22 cellular contexts compared by ENCODE assay signal in genomic region chr9:4214506-4214905, GRCh38.
"Had no signal": no experiment of that assay in that cellular context is flagged by ENCODE, and none has a peak within 500 bp of the region (broad histone marks: within the 10 kb centered on the region; RNA-seq: fewer than 3 reads in every experiment).

No MANE protein-coding gene starts in this region.

- H3K36me3 Mint-ChIP-seq: T-cell had no signal

- H3K36me3 ChIP-seq: ascending aorta, breast epithelium had no signal

- DNase-seq: activated CD4-positive, alpha-beta T cell treated with anti-CD3 and anti-CD28 coated beads, Interleukin-2, amount 10 ng/mL, durations not matched to agents 24 days and 14 days; activated CD4-positive, CD25-positive, alpha-beta regulatory T cell; activated CD8-positive, alpha-beta T cell treated with anti-CD3 and anti-CD28 coated beads, Interleukin-2, amount 10 ng/mL, durations not matched to agents 7 days and 5 days; activated naive CD4-positive, alpha-beta T cell treated with Interleukin-2 at 50 U/mL for 16 hours; activated T-cell treated with anti-CD3 and anti-CD28 coated beads, Interleukin-2, amount 50 U/mL, for 24 hours; cerebellar nuclear complex; cortex of kidney; foreskin keratinocyte; kidney; mammary epithelial cell; retina; stimulated activated CD4-positive, alpha-beta T cell treated with anti-CD3 and anti-CD28 coated beads, Interleukin-15, amount 100 ng/mL, for 24 hours; stimulated activated CD4-positive, alpha-beta T cell treated with anti-CD3 and anti-CD28 coated beads, Interleukin-2, amount 100 ng/mL, for 48 hours; stimulated activated naive CD8-positive, alpha-beta T cell treated with anti-CD3 and anti-CD28 coated beads, Interleukin-15, amount 100 ng/mL, for 72 hours; T-cell; T-helper 9 cell; trophoblast cell had no signal

- ATAC-seq: activated CD8-positive, alpha-beta T cell treated with anti-CD3 and anti-CD28 coated beads, Interleukin-2, amount 10 ng/mL, durations not matched to agents 7 days and 5 days; foreskin keratinocyte; left lobe of liver; stimulated activated naive CD8-positive, alpha-beta T cell treated with anti-CD3 and anti-CD28 coated beads, Interleukin-15, amount 100 ng/mL, for 72 hours; T-cell had no signal

- H3K27ac Mint-ChIP-seq: activated CD4-positive, alpha-beta T cell treated with anti-CD3 and anti-CD28 coated beads, Interleukin-2, amount 10 ng/mL, durations not matched to agents 24 days and 14 days; activated CD8-positive, alpha-beta T cell treated with anti-CD3 and anti-CD28 coated beads, Interleukin-2, amount 10 ng/mL, durations not matched to agents 7 days and 5 days; activated T-cell treated with anti-CD3 and anti-CD28 coated beads, Interleukin-2, amount 50 U/mL, for 24 hours; activated T-helper 2 cell treated with anti-CD3 and anti-CD28 coated beads, Interferon-gamma antibody, Interleukin-2, Interleukin-4, amounts not matched to agents 10 μg/mL and 5 μg/mL and 100 μg/mL, durations not matched to agents 14 hours and 24 hours and 36 hours; stimulated activated naive CD8-positive, alpha-beta T cell treated with anti-CD3 and anti-CD28 coated beads, Interleukin-15, amount 100 ng/mL, for 72 hours; T-cell had no signal

- H3K4me1 ChIP-seq: ascending aorta, breast epithelium, foreskin keratinocyte had no signal

- H3K9me3 Mint-ChIP-seq: activated CD4-positive, alpha-beta T cell treated with anti-CD3 and anti-CD28 coated beads, Interleukin-2, amount 10 ng/mL, durations not matched to agents 24 days and 14 days had no signal

- H3K4me3 ChIP-seq: ascending aorta, breast epithelium, skin epidermis had no signal

- H3K27ac ChIP-seq: ascending aorta, breast epithelium, foreskin keratinocyte had no signal

- H3K9me3 ChIP-seq: ascending aorta had no signal

- H3K27me3 ChIP-seq: ascending aorta, breast epithelium, foreskin keratinocyte had no signal
